ENCODE assay signal across 1 cellular context in the genomic region with DNA sequence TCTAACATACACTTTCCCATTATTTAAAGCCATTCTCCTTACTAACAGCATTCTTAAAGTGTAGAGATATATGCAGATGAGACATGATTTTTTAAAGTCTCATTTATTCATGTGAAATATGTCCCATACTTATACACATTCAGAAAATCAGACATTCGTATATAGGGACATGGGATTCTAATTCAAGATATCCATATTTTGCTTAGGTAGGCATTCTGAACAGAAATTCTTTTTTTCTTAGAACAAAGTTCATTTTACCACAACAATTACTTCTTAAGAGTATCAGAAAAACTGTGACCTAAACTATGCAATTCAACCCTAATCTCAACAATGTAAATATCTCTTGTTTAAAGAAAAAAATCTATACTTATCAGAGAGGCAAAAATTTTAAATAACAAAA.
TF ChIP-seq lines count a peak whose summit lies in the region.

No MANE protein-coding gene starts in this region.

TF ChIP-seq in A549, 52 proteins besides CTCF, POLR2A, EP300 and RAD21 (continued from another document):
- TF ChIP-seq PBX3 (IDR thresholded peaks at IDR 0.05) = no peak
TF ChIP-seq in A549: peak in this region for 1.
